In the genomic region with DNA sequence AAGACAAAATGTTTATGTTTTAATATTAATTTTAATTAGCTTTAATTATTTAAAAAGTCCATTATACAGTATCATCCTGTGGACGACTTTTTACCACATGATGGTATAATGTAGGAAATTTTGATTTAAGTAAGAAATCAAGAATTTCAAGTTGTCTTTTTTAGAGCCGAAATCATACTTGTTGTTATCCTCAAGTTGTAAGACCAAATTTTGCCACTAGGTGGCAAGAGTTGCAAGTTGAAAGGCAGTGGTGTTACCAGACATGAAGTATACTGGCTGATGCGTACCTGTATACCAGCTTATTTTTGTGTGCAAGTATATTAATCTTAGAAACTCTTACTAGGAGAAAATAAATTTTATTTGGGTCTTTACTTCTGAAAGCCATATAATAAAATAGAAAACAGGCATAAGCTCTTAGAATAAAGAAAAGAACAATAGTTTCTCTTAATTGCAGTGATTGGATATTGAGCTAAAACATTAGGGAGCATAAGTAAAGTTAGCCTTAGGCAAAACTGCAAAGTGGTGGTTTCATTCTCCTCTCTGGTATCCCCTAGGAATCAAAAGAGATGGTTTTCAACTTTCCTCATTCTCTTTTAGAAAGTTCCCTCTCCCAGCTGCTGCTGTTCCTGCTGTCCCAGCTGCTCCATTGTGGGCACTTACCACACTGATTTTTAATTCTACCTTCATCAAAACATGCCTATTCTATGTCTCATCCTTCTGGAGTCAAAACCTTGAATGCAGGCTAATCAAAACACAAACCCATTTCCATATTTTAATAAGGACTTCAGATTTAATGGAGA, we compare ENCODE assay signal across 8 cellular contexts.
DNase-seq lines count a peak whose midpoint lies in the region; ATAC-seq and TF ChIP-seq lines count a peak whose summit lies in the region.

No MANE protein-coding gene starts in this region.

- H3K27me3 ChIP-seq in fibroblast of lung (ENCODE audit: control insufficient read depth, insufficient read depth, low read length) (no peaks in the 10 kb centered on the region), neuronal stem cell (ENCODE audit: control insufficient read depth in 3 of 3, insufficient read depth in 3 of 3, low read depth in 1 of 3, low read length in 3 of 3) (peaks cover 0 to 4% (median 0%) of the 10 kb centered on the region in 3 experiments)

- no peak overlapping the region for H3K18ac ChIP-seq in neuronal stem cell (ENCODE audit: low read length)

- H4K20me1 ChIP-seq in fibroblast of lung (ENCODE audit: control insufficient read depth, extremely low read depth, insufficient read depth, low read length): no peaks in the 10 kb centered on the region

- H3K4me1 Mint-ChIP-seq in natural killer cell: no peaks in the 10 kb centered on the region

- H3K79me1 ChIP-seq in neuronal stem cell (ENCODE audit: low read depth, low read length): no peaks in the 10 kb centered on the region

- H3K27ac ChIP-seq in SK-N-MC (peak overlapping the region; percentile 10; the same call in 1 of the 2 replicates), fibroblast of lung (ENCODE audit: insufficient read depth, low read length) (no peak overlapping the region), neuronal stem cell (replicated peaks; ENCODE audit: low read length) (no peak overlapping the region)

- no peak overlapping the region for H2BK15ac ChIP-seq in neuronal stem cell (ENCODE audit: low read length)

- H3K27me3 Mint-ChIP-seq in natural killer cell (ENCODE audit: low read depth in 2 of 2): no peaks in the 10 kb centered on the region

- H3K4me3 Mint-ChIP-seq in natural killer cell: no peak overlapping the region

- H4K8ac ChIP-seq in neuronal stem cell (ENCODE audit: low read depth, low read length): no peak overlapping the region

- H3K36me3 ChIP-seq in SK-N-MC (ENCODE audit: insufficient read depth, low read length) (no peaks in the 10 kb centered on the region), fibroblast of lung (ENCODE audit: control insufficient read depth, insufficient read depth, low read length) (no peaks in the 10 kb centered on the region), neuronal stem cell (replicated peaks in 1 of 2; ENCODE audit: control insufficient read depth in 2 of 2, insufficient read depth in 2 of 2, low read length in 2 of 2) (peaks cover 0 to 1% of the 10 kb centered on the region in 2 donors)

- DNase-seq in AG09309 (ENCODE audit: low read depth): peak; percentile 48
- DNase-seq in NCI-H1048 (lab: John Stamatoyannopoulos, UW): peak; percentile 32
- DNase-seq in SK-N-MC (ENCODE audit: low read depth, low spot score): peak; percentile 71
- DNase-seq in fibroblast of lung (ENCODE audit: low read depth in 2 of 2): peak; percentile 61 to 83
- peak; percentile 65 for DNase-seq in neuronal stem cell (ENCODE audit: low spot score)
- DNase-seq in natural killer cell: no peak

- peak; percentile 75 for TF ChIP-seq CTCF in AG09309 (IDR thresholded peaks at IDR 0.05; ENCODE audit: control insufficient read depth, insufficient read depth, low read depth, low read length, missing control alignments)
- TF ChIP-seq CTCF in GM12875 (IDR thresholded peaks at IDR 0.05; ENCODE audit: borderline replicate concordance, insufficient read depth, low read depth, low read length): peak; percentile 58; the same call in 1 of the 2 replicates
- peak; percentile 79 to 80 for TF ChIP-seq CTCF in fibroblast of lung (conservative IDR thresholded peaks at IDR 0.05 in 1 of 2, IDR thresholded peaks at IDR 0.05 in 1 of 2; ENCODE audit: low read depth in 1 of 2, low read length in 2 of 2)
- no peak for TF ChIP-seq CTCF in natural killer cell (IDR thresholded peaks at IDR 0.05)

- H3K9me3 ChIP-seq in SK-N-MC (ENCODE audit: low read depth, low read length) (no peaks in the 10 kb centered on the region), fibroblast of lung (ENCODE audit: control insufficient read depth, insufficient read depth, low read depth, low read length) (no peaks in the 10 kb centered on the region), neuronal stem cell (replicated peaks in 1 of 2; ENCODE audit: control insufficient read depth in 2 of 2, insufficient read depth in 1 of 2, low read depth in 1 of 2, low read length in 2 of 2) (peaks cover 0 to 2% of the 10 kb centered on the region in 2 donors)

- H3K4me2 ChIP-seq in fibroblast of lung (ENCODE audit: extremely low read depth, insufficient read depth, low read length) (peak overlapping the region; percentile 15), neuronal stem cell (ENCODE audit: insufficient read depth, low read length, poor library complexity, severe bottlenecking) (no peak overlapping the region)

- peaks cover 4 to 6% of the 10 kb centered on the region in 2 donors for H3K9me3 Mint-ChIP-seq in natural killer cell

- no peaks in the 10 kb centered on the region for H3K79me2 ChIP-seq in fibroblast of lung (ENCODE audit: control insufficient read depth, insufficient read depth, low read length)

- H3K4ac ChIP-seq in neuronal stem cell (ENCODE audit: low read length): no peak overlapping the region

- H3K4me1 ChIP-seq in fibroblast of lung (ENCODE audit: control insufficient read depth, extremely low read depth, insufficient read depth, low read length): no peaks in the 10 kb centered on the region
- no peaks in the 10 kb centered on the region for H3K4me1 ChIP-seq in neuronal stem cell (ENCODE audit: control insufficient read depth in 2 of 2, insufficient read depth in 1 of 2, low read depth in 1 of 2, low read length in 2 of 2)

- no peak overlapping the region for H3K14ac ChIP-seq in neuronal stem cell (ENCODE audit: low read length)

- no CpG with 5 or more reads among the region's 3 CpGs for WGBS in neuronal stem cell (ENCODE audit: extremely low coverage in 2 of 2, insufficient read length in 2 of 2, insufficient replicate concordance in 1 of 2), 2 donors

- H3K9ac ChIP-seq in SK-N-MC (ENCODE audit: insufficient read length) (no peak overlapping the region), fibroblast of lung (ENCODE audit: insufficient read depth, low read length) (no peak overlapping the region), neuronal stem cell (ENCODE audit: low read depth, low read length, poor library complexity) (no peak overlapping the region)

- H2AFZ ChIP-seq in fibroblast of lung (ENCODE audit: low read length) (no peak overlapping the region), neuronal stem cell (ENCODE audit: low read length) (no peak overlapping the region)

- no peaks in the 10 kb centered on the region for H3K36me3 Mint-ChIP-seq in natural killer cell

- intact Hi-C loops in natural killer cell (cut with micrococcal nuclease): loop anchor here (10.0 kb wide), 1 partner anchor 1810 kb away; the partner anchor contains the start of gene C4orf36

- no peak overlapping the region for H2BK5ac ChIP-seq in neuronal stem cell (ENCODE audit: low read length)

- no peak overlapping the region for H4K91ac ChIP-seq in neuronal stem cell (ENCODE audit: low read depth, low read length, poor library complexity)

- no peak overlapping the region for H3K27ac Mint-ChIP-seq in natural killer cell

- no peak overlapping the region for H3K23ac ChIP-seq in neuronal stem cell (ENCODE audit: low read depth, low read length, poor library complexity)

- no peak overlapping the region for H3K4me3 ChIP-seq in AG09309 (ENCODE audit: control insufficient read depth, low read depth, low read length)
- H3K4me3 ChIP-seq in GM12875 (ENCODE audit: low read depth, low read length): no peak overlapping the region
- H3K4me3 ChIP-seq in SK-N-MC: 0 out of 2 replicates have a peak overlapping the region, but pooled peaks have one; percentile 7
- no peak overlapping the region for H3K4me3 ChIP-seq in fibroblast of lung (replicated peaks in 1 of 4; ENCODE audit: control extremely low read depth in 1 of 4, insufficient read depth in 1 of 4, low read depth in 3 of 4, low read length in 4 of 4)
- no peak overlapping the region for H3K4me3 ChIP-seq in neuronal stem cell (ENCODE audit: low read length in 2 of 2)

- no peak overlapping the region for H2AK5ac ChIP-seq in neuronal stem cell (ENCODE audit: low read depth, low read length)

- ATAC-seq in HG02610 (IDR thresholded peaks at IDR 0.05; ENCODE audit: unreplicated experiment): peak; percentile 86
- ATAC-seq in natural killer cell: no peak

- no peak overlapping the region for H2BK120ac ChIP-seq in neuronal stem cell (ENCODE audit: low read depth, low read length)

- H2BK12ac ChIP-seq in neuronal stem cell (ENCODE audit: low read length): no peak overlapping the region
